ENCODE assay signal across 27 cellular contexts in the genomic region with DNA sequence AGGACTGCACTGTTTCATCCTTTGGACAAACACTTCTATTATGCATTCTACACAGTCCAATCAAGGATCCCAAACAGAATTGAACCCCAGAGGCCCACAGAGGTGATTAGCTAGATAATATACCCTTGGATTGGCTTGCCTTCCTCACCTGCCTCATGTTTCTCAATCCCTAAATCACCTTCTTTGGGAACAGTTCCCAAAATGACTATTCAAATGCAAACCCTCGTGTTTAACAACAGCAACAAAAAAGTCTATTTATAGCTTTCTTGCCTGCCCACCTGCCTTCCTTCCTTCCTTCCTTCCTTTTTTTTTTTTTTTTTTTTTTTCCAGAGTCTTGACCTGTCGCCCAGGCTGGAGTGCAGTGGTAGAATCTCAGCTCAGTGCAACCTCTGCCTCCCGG.
"Had no signal": no experiment of that assay in that cellular context is flagged by ENCODE, and none has a peak within 500 bp of the region (broad histone marks: within the 10 kb centered on the region; RNA-seq: fewer than 3 reads in every experiment).

No MANE protein-coding gene starts in this region.

- H3K27me3 ChIP-seq: ascending aorta, breast epithelium, cardiac muscle cell, dorsolateral prefrontal cortex, heart left ventricle had no signal

- H3K27ac Mint-ChIP-seq: activated CD4-positive, alpha-beta memory T cell treated with anti-CD3 and anti-CD28 coated beads, Interleukin-2, amount 10 ng/mL, durations not matched to agents 7 days and 5 days; activated CD4-positive, alpha-beta T cell treated with anti-CD3 and anti-CD28 coated beads, Interleukin-2, amount 10 ng/mL, durations not matched to agents 7 days and 5 days; activated naive CD4-positive, alpha-beta T cell treated with anti-CD3 and anti-CD28 coated beads, Interleukin-2, amount 10 ng/mL, durations not matched to agents 7 days and 5 days; activated naive CD4-positive, alpha-beta T cell treated with anti-CD3 and anti-CD28 coated beads, Interleukin-2, amount 50 U/mL, for 72 hours; activated naive CD8-positive, alpha-beta T cell treated with anti-CD3 and anti-CD28 coated beads, Interleukin-2, amount 10 ng/mL, durations not matched to agents 7 days and 5 days; activated T-cell treated with anti-CD3 and anti-CD28 coated beads, Interleukin-2, amount 50 U/mL, for 72 hours; brain; dendritic cell treated with granulocyte-macrophage colony-stimulating factor and Interleukin-4, amounts not matched to agents 40 ng/mL and 50 ng/mL, for 4 days; endodermal cell had no signal

- H3K4me1 Mint-ChIP-seq: activated CD4-positive, alpha-beta memory T cell treated with anti-CD3 and anti-CD28 coated beads, Interleukin-2, amount 10 ng/mL, durations not matched to agents 7 days and 5 days; activated CD4-positive, alpha-beta T cell treated with anti-CD3 and anti-CD28 coated beads, Interleukin-2, amount 10 ng/mL, durations not matched to agents 7 days and 5 days; activated naive CD4-positive, alpha-beta T cell treated with anti-CD3 and anti-CD28 coated beads, Interleukin-2, amount 10 ng/mL, durations not matched to agents 7 days and 5 days; activated naive CD8-positive, alpha-beta T cell treated with anti-CD3 and anti-CD28 coated beads, Interleukin-2, amount 10 ng/mL, durations not matched to agents 7 days and 5 days had no signal

- H3K4me1 ChIP-seq: ascending aorta, breast epithelium, heart left ventricle had no signal

- DNase-seq: activated CD4-positive, alpha-beta memory T cell treated with anti-CD3 and anti-CD28 coated beads, Interleukin-2, amount 10 ng/mL, durations not matched to agents 7 days and 5 days; activated CD4-positive, alpha-beta T cell treated with anti-CD3 and anti-CD28 coated beads for 1 hour; activated CD4-positive, alpha-beta T cell treated with anti-CD3 and anti-CD28 coated beads for 4 hours; activated CD4-positive, alpha-beta T cell treated with anti-CD3 and anti-CD28 coated beads, Interleukin-2, amount 10 ng/mL, durations not matched to agents 7 days and 5 days; activated CD4-positive, alpha-beta T cell treated with anti-CD3 and anti-CD28 coated beads, Interleukin-2, amount 50 U/mL, for 4 hours; activated gamma-delta T cell; activated naive CD4-positive, alpha-beta T cell; activated naive CD4-positive, alpha-beta T cell treated with anti-CD3 and anti-CD28 coated beads, Interleukin-2, amount 10 ng/mL, durations not matched to agents 7 days and 5 days; activated naive CD8-positive, alpha-beta T cell treated with anti-CD3 and anti-CD28 coated beads, Interleukin-2, amount 10 ng/mL, durations not matched to agents 7 days and 5 days; activated T-cell treated with anti-CD3 and anti-CD28 coated beads, Interleukin-2, amount 50 U/mL, for 72 hours; central memory CD4-positive, alpha-beta T cell; cerebellar nuclear complex; dorsolateral prefrontal cortex; effector memory CD4-positive, alpha-beta T cell; endodermal cell; foreskin fibroblast; glutamatergic neuron; heart left ventricle; T-helper 2 cell had no signal

- H3K4me3 Mint-ChIP-seq: activated CD4-positive, alpha-beta memory T cell treated with anti-CD3 and anti-CD28 coated beads, Interleukin-2, amount 10 ng/mL, durations not matched to agents 7 days and 5 days; activated CD4-positive, alpha-beta T cell treated with anti-CD3 and anti-CD28 coated beads, Interleukin-2, amount 10 ng/mL, durations not matched to agents 7 days and 5 days; activated naive CD4-positive, alpha-beta T cell treated with anti-CD3 and anti-CD28 coated beads, Interleukin-2, amount 10 ng/mL, durations not matched to agents 7 days and 5 days; activated naive CD8-positive, alpha-beta T cell treated with anti-CD3 and anti-CD28 coated beads, Interleukin-2, amount 10 ng/mL, durations not matched to agents 7 days and 5 days; activated T-cell treated with anti-CD3 and anti-CD28 coated beads, Interleukin-2, amount 50 U/mL, for 72 hours; brain; dendritic cell treated with granulocyte-macrophage colony-stimulating factor and Interleukin-4, amounts not matched to agents 40 ng/mL and 50 ng/mL, for 4 days; endodermal cell had no signal

- H3K36me3 ChIP-seq: ascending aorta, breast epithelium, cardiac muscle cell, heart left ventricle had no signal

- ATAC-seq: activated naive CD4-positive, alpha-beta T cell treated with anti-CD3 and anti-CD28 coated beads, Interleukin-2, amount 50 U/mL, for 72 hours; activated T-cell treated with anti-CD3 and anti-CD28 coated beads, Interleukin-2, amount 50 U/mL, for 72 hours; esophagus mucosa; heart left ventricle had no signal

- H3K9me3 ChIP-seq: ascending aorta, breast epithelium, heart left ventricle had no signal

- H3K4me3 ChIP-seq: ascending aorta, breast epithelium, cardiac muscle cell, coronary artery, dorsolateral prefrontal cortex, heart left ventricle had no signal

- H3K27me3 Mint-ChIP-seq: activated CD4-positive, alpha-beta memory T cell treated with anti-CD3 and anti-CD28 coated beads, Interleukin-2, amount 10 ng/mL, durations not matched to agents 7 days and 5 days; activated CD4-positive, alpha-beta T cell treated with anti-CD3 and anti-CD28 coated beads, Interleukin-2, amount 10 ng/mL, durations not matched to agents 7 days and 5 days; activated naive CD4-positive, alpha-beta T cell treated with anti-CD3 and anti-CD28 coated beads, Interleukin-2, amount 10 ng/mL, durations not matched to agents 7 days and 5 days; activated naive CD8-positive, alpha-beta T cell treated with anti-CD3 and anti-CD28 coated beads, Interleukin-2, amount 10 ng/mL, durations not matched to agents 7 days and 5 days; brain; dendritic cell treated with granulocyte-macrophage colony-stimulating factor and Interleukin-4, amounts not matched to agents 40 ng/mL and 50 ng/mL, for 4 days had no signal

- H3K27ac ChIP-seq: ascending aorta, breast epithelium, cardiac muscle cell, coronary artery, dorsolateral prefrontal cortex, heart left ventricle had no signal

- H3K36me3 Mint-ChIP-seq: activated naive CD4-positive, alpha-beta T cell treated with anti-CD3 and anti-CD28 coated beads, Interleukin-2, amount 10 ng/mL, durations not matched to agents 7 days and 5 days; activated naive CD4-positive, alpha-beta T cell treated with anti-CD3 and anti-CD28 coated beads, Interleukin-2, amount 50 U/mL, for 72 hours; activated naive CD8-positive, alpha-beta T cell treated with anti-CD3 and anti-CD28 coated beads, Interleukin-2, amount 10 ng/mL, durations not matched to agents 7 days and 5 days; brain had no signal

- H3K9me3 Mint-ChIP-seq: brain, endodermal cell had no signal
